In the genomic region with DNA sequence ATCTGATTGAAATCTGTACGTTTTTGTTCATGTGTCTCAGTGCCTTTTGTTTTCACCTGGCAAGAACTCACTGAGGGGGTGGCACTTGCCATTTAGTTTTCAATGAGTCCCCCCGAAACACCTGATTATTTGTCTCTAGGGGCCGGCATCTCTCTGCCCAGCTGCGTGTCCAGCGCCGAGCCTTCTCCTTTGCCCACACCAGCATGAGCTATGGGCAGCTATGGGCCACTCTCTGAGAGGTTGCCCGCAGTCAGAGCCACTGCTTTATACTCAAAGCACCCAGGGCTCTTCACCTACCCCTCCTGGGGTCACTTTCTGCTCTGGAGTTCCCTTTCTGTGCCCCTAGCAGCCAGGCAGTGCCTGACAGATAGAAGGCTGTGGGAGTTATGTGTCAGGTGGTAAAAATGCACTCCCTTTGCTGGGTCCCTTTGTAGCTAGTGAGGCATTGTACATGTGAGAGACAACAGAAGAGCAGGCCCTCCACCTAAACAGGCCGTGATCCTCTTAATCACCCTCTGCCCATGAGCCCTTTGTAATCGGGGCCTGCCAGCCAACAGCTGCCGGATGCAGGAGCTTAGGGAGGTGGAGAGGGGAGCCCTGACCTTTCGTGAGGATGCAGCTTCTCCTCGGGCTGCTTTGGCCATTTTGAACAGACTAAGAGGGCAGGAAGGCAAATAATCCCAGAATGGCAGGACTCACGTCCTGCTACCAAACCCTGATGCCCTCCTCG, we compare ENCODE assay signal across 1 cellular context.
TF ChIP-seq lines count a peak whose summit lies in the region.

No MANE protein-coding gene starts in this region.

TF ChIP-seq in WTC11, 78 proteins besides CTCF, POLR2A, EP300 and RAD21 (continued from another document):
- TF ChIP-seq, protein P1, sequence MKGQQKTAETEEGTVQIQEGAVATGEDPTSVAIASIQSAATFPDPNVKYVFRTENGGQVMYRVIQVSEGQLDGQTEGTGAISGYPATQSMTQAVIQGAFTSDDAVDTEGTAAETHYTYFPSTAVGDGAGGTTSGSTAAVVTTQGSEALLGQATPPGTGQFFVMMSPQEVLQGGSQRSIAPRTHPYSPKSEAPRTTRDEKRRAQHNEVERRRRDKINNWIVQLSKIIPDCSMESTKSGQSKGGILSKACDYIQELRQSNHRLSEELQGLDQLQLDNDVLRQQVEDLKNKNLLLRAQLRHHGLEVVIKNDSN (CRISPR knock-in tag; IDR thresholded peaks at IDR 0.05), result no peak
- TF ChIP-seq HMGA2 (CRISPR knock-in tag; IDR thresholded peaks at IDR 0.05), result no peak
TF ChIP-seq in WTC11: peak in this region for 0.
